In the genomic region with DNA sequence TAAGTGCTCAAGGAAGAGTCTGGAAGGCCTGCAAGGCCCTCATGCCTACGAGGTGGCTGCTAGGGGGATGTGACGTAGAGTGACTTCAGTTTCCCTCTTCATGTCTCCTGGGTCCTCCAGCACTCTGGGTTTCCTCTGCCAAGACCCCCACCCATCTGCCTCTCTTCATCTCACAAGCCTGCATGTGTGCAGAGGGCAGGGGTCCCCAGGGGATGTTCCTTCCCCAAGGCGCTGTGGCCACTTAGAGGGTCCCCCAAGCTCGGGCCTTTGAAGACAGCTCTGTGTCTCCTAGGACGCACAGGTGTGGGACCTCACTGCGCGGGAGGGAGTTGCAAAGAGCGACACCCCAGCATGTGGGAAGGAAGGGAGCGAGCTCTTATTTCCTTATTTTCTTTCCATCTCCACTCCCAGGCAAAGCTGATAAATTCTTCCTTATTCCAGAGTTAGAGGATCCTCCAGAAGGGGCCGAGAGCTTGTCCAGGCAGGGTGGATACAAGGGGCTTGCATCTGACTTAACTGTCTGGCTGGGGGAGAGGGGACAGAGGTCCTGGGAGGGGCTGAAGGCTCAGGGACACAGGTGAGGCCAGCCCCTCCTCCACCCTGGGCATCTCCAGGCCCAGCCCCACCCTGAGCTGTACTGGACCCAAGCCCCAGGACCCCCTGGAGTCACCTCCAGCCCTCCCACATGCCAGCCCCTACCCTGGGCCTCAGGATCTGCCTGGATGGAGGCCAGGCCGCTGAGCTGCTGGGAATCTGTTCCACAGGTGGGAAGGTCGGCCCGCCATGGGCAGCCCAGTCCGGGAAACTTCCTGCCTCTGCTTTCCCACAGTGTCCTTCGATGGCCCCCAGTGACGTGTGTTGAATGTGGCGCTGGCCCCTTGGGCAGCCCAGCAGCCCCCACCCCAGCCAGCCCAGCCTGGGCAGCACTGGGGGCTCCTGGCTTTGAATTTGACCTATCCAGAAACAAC, we compare ENCODE assay signal across 12 cellular contexts. TPM values are rescaled to one million over a fixed set of nuclear protein-coding genes. Genes with fewer than 3 reads are reported as not detected.
A peak's percentile ranks its signal among the peaks of the same experiment; 100 is the strongest.
DNase-seq lines count a peak whose midpoint lies in the region; ATAC-seq and TF ChIP-seq lines count a peak whose summit lies in the region.
"Had no signal": no experiment of that assay in that cellular context is flagged by ENCODE, and none has a peak within 500 bp of the region (broad histone marks: within the 10 kb centered on the region; RNA-seq: fewer than 3 reads in every experiment).

No MANE protein-coding gene starts in this region.

- H3K4me1 ChIP-seq in BLaER1 (peaks cover 23% of the 10 kb centered on the region), Peyer's patch (no peaks in the 10 kb centered on the region), right cardiac atrium (ENCODE audit: control insufficient read depth, insufficient read depth, low read length) (no peaks in the 10 kb centered on the region)

- ATAC-seq in right cardiac atrium, result peak; percentile 10 to 39
- ATAC-seq in HG03460 (IDR thresholded peaks at IDR 0.05; ENCODE audit: unreplicated experiment), result no peak
- ATAC-seq in GM19351 (IDR thresholded peaks at IDR 0.05; ENCODE audit: unreplicated experiment), result no peak

- TF ChIP-seq CTCF in Peyer's patch (IDR thresholded peaks at IDR 0.05), result no peak

- peak overlapping the region; percentile 37 for H3K4me2 ChIP-seq in BLaER1

- DNase-seq in Peyer's patch (peak in 2 of 3 donors; percentile 12 to 34), right cardiac atrium (no peak), posterior vena cava (ENCODE audit: low spot score) (peak; percentile 51), NCI-H2107 (lab: John Stamatoyannopoulos, UW) (no peak), G401 (ENCODE audit: low spot score) (no peak)
- DNase-seq: central memory CD4-positive, alpha-beta T cell; GF-D8; NCI-H1694 treated with DMSO at 0.1 percent for 48 hours; SHP77 treated with DMSO at 0.1 percent for 48 hours had no signal

- H3K27me3 ChIP-seq in BLaER1 (no peaks in the 10 kb centered on the region), Peyer's patch (no peaks in the 10 kb centered on the region), right cardiac atrium (ENCODE audit: control insufficient read depth, insufficient read depth) (no peaks in the 10 kb centered on the region)

- H3K9ac ChIP-seq in BLaER1, result no peak overlapping the region

- intact Hi-C loops in right cardiac atrium (cut with DNase I), result no loop called here
- intact Hi-C loops in posterior vena cava (cut with DNase I), result no loop called here

- no peaks in the 10 kb centered on the region for H4K20me1 ChIP-seq in BLaER1

- H3K4me3 ChIP-seq in BLaER1 (no peak overlapping the region), Peyer's patch (no peak overlapping the region), right cardiac atrium (ENCODE audit: low read length) (no peak overlapping the region)

- H3K27ac ChIP-seq in BLaER1, result peak overlapping the region; percentile 18; the same call in 1 of the 2 replicates
- no peak overlapping the region for H3K27ac ChIP-seq in Peyer's patch
- no peak overlapping the region for H3K27ac ChIP-seq in right cardiac atrium (ENCODE audit: low read length)

- H3K9me3 ChIP-seq in BLaER1 (peaks cover 21% of the 10 kb centered on the region), Peyer's patch (no peaks in the 10 kb centered on the region), right cardiac atrium (ENCODE audit: control insufficient read depth, low read length) (no peaks in the 10 kb centered on the region)

- H3K36me3 ChIP-seq in BLaER1 (no peaks in the 10 kb centered on the region), Peyer's patch (no peaks in the 10 kb centered on the region)

- in situ Hi-C loops in G401 (cut with HindIII; ENCODE audit: low sequenced_read_pairs), result no loop called here

- no peak for TF ChIP-seq POLR2A in Peyer's patch (IDR thresholded peaks at IDR 0.05)

- WGBS in right cardiac atrium, result 78% methylated on average over 17 of the region's 17 CpGs

RNA-seq across cellular contexts. Expression of gene KCNQ1OT1, which starts 59.7 kb away (rescaled TPM):
- total RNA-seq in Peyer's patch, result 1 to 10 TPM; 3.2 to 6.2 (median 4.5) TPM
- under 1 TPM; 0.51 to 0.78 (median 0.55) TPM for total RNA-seq in right cardiac atrium
- polyA plus RNA-seq in right cardiac atrium, result 0.41 TPM
- total RNA-seq in posterior vena cava, result 1 to 10 TPM; 1.8 to 3.5 TPM
- 0.49 and 0.75 TPM in 2 replicates for total RNA-seq in G401 (2014; rRNA removed; shearing (Covaris generic))

Comparison
In these comparisons a context has a peak if more than half of its experiments do, and no peak if none do; other contexts are left out.
1. DNase-seq: peak in Peyer's patch (2 of 3) and posterior vena cava (single experiment); none in right cardiac atrium (0 of 3), NCI-H2107 (single experiment) and G401 (single experiment).
2. ATAC-seq: peak in right cardiac atrium (2 of 2); none in HG03460 (single experiment) and GM19351 (single experiment).